ENCODE assay signal across 8 cellular contexts in genomic region chr1:50978144-50978851, GRCh38. TPM values are rescaled to one million over a fixed set of nuclear protein-coding genes. Genes with fewer than 3 reads are reported as not detected.
DNase-seq lines count a peak whose midpoint lies in the region; TF ChIP-seq lines count a peak whose summit lies in the region.

No MANE protein-coding gene starts in this region.

- peaks cover 2% of the 10 kb centered on the region for H3K27me3 ChIP-seq in layer of hippocampus (ENCODE audit: control insufficient read depth, insufficient read depth, low read length)

- H3K4me3 ChIP-seq in choroid plexus epithelial cell (ENCODE audit: low read depth, low read length), result peak overlapping the region; percentile 69

- peaks cover 13% of the 10 kb centered on the region for H3K36me3 Mint-ChIP-seq in HFFc6 (ENCODE audit: low read depth)
- peaks cover 18% of the 10 kb centered on the region for H3K36me3 Mint-ChIP-seq in T-helper 1 cell treated with Interleukin-12 subunit alpha and Interleukin-12 subunit beta and Interleukin-4 antibody, amounts not matched to agents 30 μg/mL and 1 μg/mL, for 36 hours (ENCODE audit: low read depth)

- DNase-seq in activated CD4-positive, alpha-beta T cell treated with anti-CD3 and anti-CD28 coated beads for 4 hours, result peak; percentile 25 to 26
- DNase-seq in activated CD4-positive, alpha-beta T cell treated with anti-CD3 and anti-CD28 coated beads, Interleukin-2, amount 50 U/mL, for 4 hours, result no peak
- DNase-seq in HFFc6, result peak; percentile 19
- peak; percentile 28 for DNase-seq in NCI-H1048 (lab: John Stamatoyannopoulos, UW)
- DNase-seq in choroid plexus epithelial cell (ENCODE audit: low read depth), result no peak
- peak; percentile 46 for DNase-seq in stimulated activated CD8-positive, alpha-beta memory T cell treated with anti-CD3 and anti-CD28 coated beads, Interleukin-4, amount 100 ng/mL, for 48 hours

- no peaks in the 10 kb centered on the region for H3K9me3 Mint-ChIP-seq in HFFc6
- H3K9me3 Mint-ChIP-seq in T-helper 1 cell treated with Interleukin-12 subunit alpha and Interleukin-12 subunit beta and Interleukin-4 antibody, amounts not matched to agents 30 μg/mL and 1 μg/mL, for 36 hours, result no peaks in the 10 kb centered on the region

- H3K4me3 Mint-ChIP-seq in HFFc6, result peak overlapping the region; percentile 91
- H3K4me3 Mint-ChIP-seq in T-helper 1 cell treated with Interleukin-12 subunit alpha and Interleukin-12 subunit beta and Interleukin-4 antibody, amounts not matched to agents 30 μg/mL and 1 μg/mL, for 36 hours, result peak overlapping the region; percentile 81

- TF ChIP-seq CTCF in HFFc6 (IDR thresholded peaks at IDR 0.05) (no peak), choroid plexus epithelial cell (conservative IDR thresholded peaks at IDR 0.05; ENCODE audit: low read depth, low read length) (no peak)

- peak overlapping the region; percentile 90 for H3K27ac ChIP-seq in layer of hippocampus (ENCODE audit: low read depth, low read length)

- H3K4me1 Mint-ChIP-seq in HFFc6 (ENCODE audit: low read depth), result peaks cover 55% of the 10 kb centered on the region
- peaks cover 29% of the 10 kb centered on the region for H3K4me1 Mint-ChIP-seq in T-helper 1 cell treated with Interleukin-12 subunit alpha and Interleukin-12 subunit beta and Interleukin-4 antibody, amounts not matched to agents 30 μg/mL and 1 μg/mL, for 36 hours (ENCODE audit: low read depth)

- H3K27ac Mint-ChIP-seq in HFFc6, result peak overlapping the region; percentile 84
- peak overlapping the region; percentile 55 for H3K27ac Mint-ChIP-seq in T-helper 1 cell treated with Interleukin-12 subunit alpha and Interleukin-12 subunit beta and Interleukin-4 antibody, amounts not matched to agents 30 μg/mL and 1 μg/mL, for 36 hours

- no peaks in the 10 kb centered on the region for H3K27me3 Mint-ChIP-seq in HFFc6 (ENCODE audit: insufficient read depth)
- peaks cover 76% of the 10 kb centered on the region for H3K27me3 Mint-ChIP-seq in T-helper 1 cell treated with Interleukin-12 subunit alpha and Interleukin-12 subunit beta and Interleukin-4 antibody, amounts not matched to agents 30 μg/mL and 1 μg/mL, for 36 hours (ENCODE audit: low read depth)

RNA-seq across cellular contexts. Expression of gene CDKN2C, which starts 8.3 kb away (rescaled TPM):
- total RNA-seq in HFFc6 (2021; fragmentation: NEBNext Ultra II Directional; extraction: Animal tissue kit (Norgen Biotek cat#: 25700)), result 10 to 100 TPM; 13.1 to 26.7 (median 24.9) TPM

RNA-seq across cellular contexts. Expression of gene FAF1, which starts 18.2 kb away (rescaled TPM):
- total RNA-seq in HFFc6 (2021; fragmentation: NEBNext Ultra II Directional; extraction: Animal tissue kit (Norgen Biotek cat#: 25700)), result 10 to 100 TPM; 60.1 to 79.1 (median 67.8) TPM

Comparison
In these comparisons a context has a peak if more than half of its experiments do, and no peak if none do; other contexts are left out.
1. DNase-seq: peak in activated CD4-positive, alpha-beta T cell treated with anti-CD3 and anti-CD28 coated beads for 4 hours (2 of 2), HFFc6 (single experiment), NCI-H1048 (single experiment) and stimulated activated CD8-positive, alpha-beta memory T cell treated with anti-CD3 and anti-CD28 coated beads, Interleukin-4, amount 100 ng/mL, for 48 hours (single experiment); none in activated CD4-positive, alpha-beta T cell treated with anti-CD3 and anti-CD28 coated beads, Interleukin-2, amount 50 U/mL, for 4 hours (0 of 2) and choroid plexus epithelial cell (single experiment).